19 cellular contexts compared by ENCODE assay signal in the genomic region with DNA sequence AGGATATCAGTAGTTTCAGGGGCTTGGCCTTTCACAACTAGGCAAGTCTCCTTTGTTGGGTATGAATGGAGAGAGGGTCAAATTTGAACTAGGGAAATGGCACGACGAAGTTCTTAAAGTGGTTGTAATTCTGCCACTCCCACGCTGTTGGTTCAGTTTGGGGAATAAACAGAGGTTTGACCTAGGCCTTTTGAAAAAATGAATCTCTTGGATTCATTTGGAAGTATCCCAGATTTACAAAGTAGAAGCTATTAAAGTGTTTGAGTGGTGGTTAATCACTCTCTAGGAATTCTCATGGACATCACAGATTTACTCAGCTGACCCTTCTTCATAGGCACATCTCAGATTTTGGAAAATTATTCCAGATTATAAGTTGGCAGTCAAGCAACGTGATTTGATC. TPM values are rescaled to one million over a fixed set of nuclear protein-coding genes. Genes with fewer than 3 reads are reported as not detected.
DNase-seq lines count a peak whose midpoint lies in the region; ATAC-seq and TF ChIP-seq lines count a peak whose summit lies in the region.
"Had no signal": no experiment of that assay in that cellular context is flagged by ENCODE, and none has a peak within 500 bp of the region (broad histone marks: within the 10 kb centered on the region; RNA-seq: fewer than 3 reads in every experiment).

No MANE protein-coding gene starts in this region.

- H3K4me1 ChIP-seq in lower lobe of right lung: peaks cover 26% of the 10 kb centered on the region
- peaks cover 0 to 12% (median 3%) of the 10 kb centered on the region in 4 donors for H3K4me1 ChIP-seq in transverse colon

- no peaks in the 10 kb centered on the region for H3K9me3 ChIP-seq in lower lobe of right lung
- no peaks in the 10 kb centered on the region for H3K9me3 ChIP-seq in transverse colon
- H3K9me3 ChIP-seq: Caco-2 had no signal

- H3K36me3 ChIP-seq in lower lobe of right lung (no peaks in the 10 kb centered on the region), transverse colon (no peaks in the 10 kb centered on the region)
- H3K36me3 ChIP-seq: brain microvascular endothelial cell had no signal

- no peaks in the 10 kb centered on the region for H3K27me3 Mint-ChIP-seq in activated naive CD8-positive, alpha-beta T cell
- H3K27me3 Mint-ChIP-seq in activated naive CD8-positive, alpha-beta T cell treated with anti-CD3 and anti-CD28 coated beads for 36 hours: no peaks in the 10 kb centered on the region
- H3K27me3 Mint-ChIP-seq in T-cell (no peaks in the 10 kb centered on the region), progenitor cell of endocrine pancreas (peaks cover 4% of the 10 kb centered on the region)
- H3K27me3 Mint-ChIP-seq: dendritic cell treated with granulocyte-macrophage colony-stimulating factor and Interleukin-4, amounts not matched to agents 40 ng/mL and 50 ng/mL, for 4 days had no signal

- TF ChIP-seq EP300 in transverse colon (IDR thresholded peaks at IDR 0.05; ENCODE audit: low read depth): no peak

- H3K27ac Mint-ChIP-seq in activated naive CD8-positive, alpha-beta T cell: peak overlapping the region; percentile 82
- no peak overlapping the region for H3K27ac Mint-ChIP-seq in activated naive CD8-positive, alpha-beta T cell treated with anti-CD3 and anti-CD28 coated beads for 36 hours
- H3K27ac Mint-ChIP-seq in T-cell (peak overlapping the region; percentile 43 to 59), progenitor cell of endocrine pancreas (no peak overlapping the region)
- H3K27ac Mint-ChIP-seq: dendritic cell treated with granulocyte-macrophage colony-stimulating factor and Interleukin-4, amounts not matched to agents 40 ng/mL and 50 ng/mL, for 4 days; T-helper 1 cell treated with Interleukin-12 subunit alpha and Interleukin-12 subunit beta and Interleukin-4 antibody, amounts not matched to agents 30 μg/mL and 1 μg/mL, for 36 hours had no signal

- no peak overlapping the region for H3K4me3 Mint-ChIP-seq in activated naive CD8-positive, alpha-beta T cell
- no peak overlapping the region for H3K4me3 Mint-ChIP-seq in activated naive CD8-positive, alpha-beta T cell treated with anti-CD3 and anti-CD28 coated beads for 36 hours
- H3K4me3 Mint-ChIP-seq in T-cell (no peak overlapping the region), progenitor cell of endocrine pancreas (ENCODE audit: low read depth) (no peak overlapping the region)
- H3K4me3 Mint-ChIP-seq: dendritic cell treated with granulocyte-macrophage colony-stimulating factor and Interleukin-4, amounts not matched to agents 40 ng/mL and 50 ng/mL, for 4 days; neural crest cell; T-helper 1 cell treated with Interleukin-12 subunit alpha and Interleukin-12 subunit beta and Interleukin-4 antibody, amounts not matched to agents 30 μg/mL and 1 μg/mL, for 36 hours had no signal

- in situ Hi-C loops in transverse colon (cut with MboI; ENCODE audit: low pct_ligation_motif_present in 1 of 4, low pct_unique_long_range_greater_than_20kb in 1 of 4, low sequenced_read_pairs in 3 of 4): no loop called here

- H3K9me3 Mint-ChIP-seq in activated naive CD8-positive, alpha-beta T cell (ENCODE audit: low read depth): no peaks in the 10 kb centered on the region
- H3K9me3 Mint-ChIP-seq in activated naive CD8-positive, alpha-beta T cell treated with anti-CD3 and anti-CD28 coated beads for 36 hours: no peaks in the 10 kb centered on the region
- H3K9me3 Mint-ChIP-seq in T-cell (no peaks in the 10 kb centered on the region), progenitor cell of endocrine pancreas (ENCODE audit: low read depth) (no peaks in the 10 kb centered on the region)
- H3K9me3 Mint-ChIP-seq: dendritic cell treated with granulocyte-macrophage colony-stimulating factor and Interleukin-4, amounts not matched to agents 40 ng/mL and 50 ng/mL, for 4 days; neural crest cell; T-helper 1 cell treated with Interleukin-12 subunit alpha and Interleukin-12 subunit beta and Interleukin-4 antibody, amounts not matched to agents 30 μg/mL and 1 μg/mL, for 36 hours had no signal

- CTCF ChIA-PET in T-cell (lab: Charles Lee): no interaction called here

- 53 to 76% methylated on average over 4 of the region's 4 CpGs for WGBS in transverse colon (ENCODE audit: low coverage in 1 of 2), 2 donors

- H3K27me3 ChIP-seq in lower lobe of right lung (ENCODE audit: low read depth) (no peaks in the 10 kb centered on the region), transverse colon (no peaks in the 10 kb centered on the region)
- H3K27me3 ChIP-seq: brain microvascular endothelial cell had no signal

- intact Hi-C loops in lower lobe of right lung (cut with DNase I): no loop called here
- intact Hi-C loops in transverse colon (cut with DNase I; ENCODE audit: low total_unique reads): no loop called here

- H3K4me3 ChIP-seq in lower lobe of right lung (no peak overlapping the region), transverse colon (no peak overlapping the region)

- DNase-seq in activated naive CD8-positive, alpha-beta T cell treated with anti-CD3 and anti-CD28 coated beads for 36 hours: no peak
- DNase-seq in T-cell: no peak
- DNase-seq in lower lobe of right lung: no peak
- DNase-seq in transverse colon: no peak
- no peak for DNase-seq in SW480 (ENCODE audit: low spot score)
- DNase-seq in progenitor cell of endocrine pancreas (ENCODE audit: low spot score, unreplicated experiment): no peak
- DNase-seq: activated naive CD4-positive, alpha-beta T cell treated with Interleukin-2 at 50 U/mL for 16 hours; brain microvascular endothelial cell; Caco-2; kidney; mesendoderm; NCI-H345 had no signal

- no peak for TF ChIP-seq POLR2A in transverse colon (IDR thresholded peaks at IDR 0.05)

- POLR2A ChIA-PET in T-cell (lab: Charles Lee): interaction anchor here in 1 of 2 donors (0.7 to 0.8 kb wide), 2 partner anchors 10 to 711 kb away, joined by 3 read pairs; no protein-coding TSS in a partner anchor

- H3K36me3 Mint-ChIP-seq in activated naive CD8-positive, alpha-beta T cell: peaks cover 13% of the 10 kb centered on the region
- H3K36me3 Mint-ChIP-seq in activated naive CD8-positive, alpha-beta T cell treated with anti-CD3 and anti-CD28 coated beads for 36 hours: peaks cover 57% of the 10 kb centered on the region
- H3K36me3 Mint-ChIP-seq in T-cell (peaks cover 28% of the 10 kb centered on the region), progenitor cell of endocrine pancreas (ENCODE audit: insufficient read depth) (no peaks in the 10 kb centered on the region)

- peaks cover 66% of the 10 kb centered on the region for H3K4me1 Mint-ChIP-seq in activated naive CD8-positive, alpha-beta T cell (ENCODE audit: low read depth)
- H3K4me1 Mint-ChIP-seq in activated naive CD8-positive, alpha-beta T cell treated with anti-CD3 and anti-CD28 coated beads for 36 hours: peaks cover 57% of the 10 kb centered on the region
- H3K4me1 Mint-ChIP-seq in T-cell: peaks cover 60 to 81% (median 75%) of the 10 kb centered on the region in 3 donors
- peaks cover 2% of the 10 kb centered on the region for H3K4me1 Mint-ChIP-seq in progenitor cell of endocrine pancreas (ENCODE audit: low read depth)

- ATAC-seq in T-cell (replicated peaks in 1 of 4) (no peak), lower lobe of right lung (no peak), HG03457 (IDR thresholded peaks at IDR 0.05; ENCODE audit: unreplicated experiment) (no peak)
- ATAC-seq: Right ventricle myocardium inferior had no signal

- H3K27ac ChIP-seq in lower lobe of right lung (peak overlapping the region; percentile 81), transverse colon (peak overlapping the region in 3 of 4 donors; percentile 60 to 76 (median 71))

- TF ChIP-seq CTCF in lower lobe of right lung (IDR thresholded peaks at IDR 0.05): no peak
- TF ChIP-seq CTCF in transverse colon (IDR thresholded peaks at IDR 0.05): no peak
- no peak for TF ChIP-seq CTCF in progenitor cell of endocrine pancreas (IDR thresholded peaks at IDR 0.05; ENCODE audit: unreplicated experiment)

RNA-seq across cellular contexts. Expression of a gene that starts 14.8 kb away (rescaled TPM):
- 10 to 100 TPM; 46.2 to 47.9 TPM for total RNA-seq in activated naive CD8-positive, alpha-beta T cell treated with anti-CD3 and anti-CD28 coated beads for 36 hours
- total RNA-seq in T-cell: 10 to 100 TPM; 12.0 to 22.4 (median 19.2) TPM
- 6.7 TPM for total RNA-seq in lower lobe of right lung
- total RNA-seq in transverse colon: 1 to 10 TPM in 2 of 4 donors, not detected in 2; 2.7 TPM
- total RNA-seq in progenitor cell of endocrine pancreas: 0.55 TPM in 1 of 2 replicates, not detected in the other
- total RNA-seq: neural crest cell, renal cortical epithelial cell had no signal

RNA-seq across cellular contexts. Expression of a gene that starts 41.3 kb away (rescaled TPM):
- under 1 TPM; 0.64 to 0.78 TPM for total RNA-seq in activated naive CD8-positive, alpha-beta T cell treated with anti-CD3 and anti-CD28 coated beads for 36 hours
- total RNA-seq in T-cell (1 to 10 TPM; 1.1 to 7.1 (median 3.1) TPM), lower lobe of right lung (42.4 TPM), transverse colon (10 to 100 TPM in 3 of 4 donors, 1 to 10 TPM in 1; 6.2 to 54.5 (median 45.0) TPM), progenitor cell of endocrine pancreas (1.0 and 6.3 TPM in 2 replicates)

Comparison
In these comparisons a context has a peak if more than half of its experiments do, and no peak if none do; other contexts are left out.
1. H3K27ac Mint-ChIP-seq: peak in activated naive CD8-positive, alpha-beta T cell (single experiment) and T-cell (2 of 2); none in activated naive CD8-positive, alpha-beta T cell treated with anti-CD3 and anti-CD28 coated beads for 36 hours (single experiment) and progenitor cell of endocrine pancreas (single experiment).